ENCODE assay signal across 26 cellular contexts in genomic region chr10:76040830-76041220, GRCh38.
"Had no signal": no experiment of that assay in that cellular context is flagged by ENCODE, and none has a peak within 500 bp of the region (broad histone marks: within the 10 kb centered on the region; RNA-seq: fewer than 3 reads in every experiment).

No MANE protein-coding gene starts in this region.

- H3K4me3 ChIP-seq: PC-9, SJCRH30, SK-N-MC had no signal

- FAIRE-seq: RCC 7860 had no signal

- H3K4me1 ChIP-seq: SJCRH30 had no signal

- ATAC-seq: Panc1, Right ventricle myocardium inferior, SK-N-SH treated with all-trans-retinoic acid at 6 μM for 48 hours had no signal

- H3K27ac ChIP-seq: PC-9, RWPE1, SJCRH30, SK-N-MC had no signal

- H2AFZ ChIP-seq: PC-9 had no signal

- H3K36me3 ChIP-seq: SJCRH30 had no signal

- DNase-seq: Karpas-422, MM.1S, MV-4-11, NCI-H1092, NCI-H1105, NCI-H1417 treated with DMSO at 0.1 percent for 48 hours, NCI-H1436 treated with DMSO at 0.1 percent for 48 hours, NCI-H1694 treated with DMSO at 0.1 percent for 48 hours, NCI-H187 treated with DMSO at 0.1 percent for 48 hours, NCI-H2029, NCI-H2081, NCI-H2227 treated with DMSO at 0.1 percent for 48 hours, NCI-H345, NCI-H510A treated with DMSO at 0.1 percent for 48 hours, NCI-H526 treated with DMSO at 0.1 percent for 48 hours, NCI-H774, PC-9, SHP77, SIG-M5 had no signal

- H3K27me3 ChIP-seq: SJCRH30 had no signal

- H3K9me3 ChIP-seq: SJCRH30 had no signal

- H3K4me2 ChIP-seq: PC-9 had no signal
